In the genomic region with DNA sequence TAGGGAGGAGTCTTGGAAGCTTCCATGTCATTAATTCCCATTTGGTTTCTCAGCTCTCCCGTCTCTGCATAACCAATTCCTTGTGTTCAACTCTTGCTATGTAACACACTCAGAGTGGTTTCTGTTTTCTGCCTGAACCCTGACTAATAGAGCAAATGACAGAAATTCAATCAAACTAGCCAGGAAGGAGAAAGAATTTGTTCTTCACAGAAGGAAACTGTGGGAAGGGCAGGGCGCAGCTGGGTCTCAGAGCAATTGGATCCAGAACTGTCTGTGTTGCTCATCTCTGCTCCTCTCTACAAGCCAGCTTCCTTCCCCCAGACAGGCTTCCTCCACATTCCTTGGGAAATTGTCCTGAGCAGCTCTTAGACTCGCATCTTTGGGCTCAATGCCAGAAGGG, we compare ENCODE assay signal across 20 cellular contexts.
DNase-seq lines count a peak whose midpoint lies in the region; ATAC-seq and TF ChIP-seq lines count a peak whose summit lies in the region.
"Had no signal": no experiment of that assay in that cellular context is flagged by ENCODE, and none has a peak within 500 bp of the region (broad histone marks: within the 10 kb centered on the region; RNA-seq: fewer than 3 reads in every experiment).

No MANE protein-coding gene starts in this region.

- H3K36me3 ChIP-seq in thoracic aorta = peaks cover 8% of the 10 kb centered on the region
- no peaks in the 10 kb centered on the region for H3K36me3 ChIP-seq in mesendoderm (ENCODE audit: control insufficient read depth, insufficient read depth, low read length)

- H3K4me1 ChIP-seq in thoracic aorta (ENCODE audit: control insufficient read depth in 1 of 2, low read depth in 2 of 2) = peaks cover 11 to 94% of the 10 kb centered on the region in 2 donors
- no peaks in the 10 kb centered on the region for H3K4me1 ChIP-seq in mesendoderm (ENCODE audit: control insufficient read depth, low read depth, low read length)

- no peak overlapping the region for H4K5ac ChIP-seq in mesendoderm (ENCODE audit: low read length)

- no peak overlapping the region for H3K9ac ChIP-seq in mesendoderm (ENCODE audit: low read length)

- H3K9me3 ChIP-seq in thoracic aorta = no peaks in the 10 kb centered on the region

- H3K4me3 ChIP-seq in coronary artery (no peak overlapping the region), thoracic aorta (no peak overlapping the region), mesendoderm (ENCODE audit: low read length) (no peak overlapping the region)
- H3K4me3 ChIP-seq: SK-N-MC had no signal

- TF ChIP-seq CTCF in coronary artery (IDR thresholded peaks at IDR 0.05) (no peak), nephron progenitor cell (IDR thresholded peaks at IDR 0.05) (no peak), thoracic aorta (IDR thresholded peaks at IDR 0.05) (no peak)

- WGBS in mesendoderm (ENCODE audit: extremely low coverage, insufficient coverage, low lambda C conversion rate) = no CpG with 5 or more reads among the region's 3 CpGs

- H2BK120ac ChIP-seq in mesendoderm (ENCODE audit: low read depth, low read length) = no peak overlapping the region

- peaks cover 16% of the 10 kb centered on the region for H3K36me3 Mint-ChIP-seq in nephron progenitor cell (ENCODE audit: low read depth)
- H3K36me3 Mint-ChIP-seq: CD14-positive monocyte had no signal

- no peaks in the 10 kb centered on the region for H3K79me2 ChIP-seq in mesendoderm (ENCODE audit: control insufficient read depth, insufficient read depth, low read length)

- H3K4me2 ChIP-seq in mesendoderm (ENCODE audit: low read length) = no peak overlapping the region

- H3K27ac Mint-ChIP-seq in nephron progenitor cell = peak overlapping the region; percentile 29
- H3K27ac Mint-ChIP-seq: CD14-positive monocyte had no signal

- H3K4me1 Mint-ChIP-seq in nephron progenitor cell = peaks cover 41% of the 10 kb centered on the region
- H3K4me1 Mint-ChIP-seq: CD14-positive monocyte had no signal

- H3K27me3 Mint-ChIP-seq in nephron progenitor cell (ENCODE audit: low read depth, poor library complexity) = peaks cover 10% of the 10 kb centered on the region
- H3K27me3 Mint-ChIP-seq: activated naive CD8-positive, alpha-beta T cell treated with anti-CD3 and anti-CD28 coated beads, Interleukin-2, amount 10 ng/mL, durations not matched to agents 7 days and 5 days had no signal

- H4K8ac ChIP-seq in mesendoderm (ENCODE audit: low read depth, low read length) = no peak overlapping the region

- peak; percentile 16 for DNase-seq in HT1080 (ENCODE audit: low read depth)
- DNase-seq in coronary artery (ENCODE audit: low spot score) = peak; percentile 31
- DNase-seq in nephron progenitor cell = no peak
- DNase-seq in thoracic aorta (ENCODE audit: low spot score) = no peak
- no peak for DNase-seq in mesendoderm
- DNase-seq: activated CD4-positive, alpha-beta T cell treated with anti-CD3 and anti-CD28 coated beads for 1 hour; activated naive CD8-positive, alpha-beta T cell treated with anti-CD3 and anti-CD28 coated beads, Interleukin-2, amount 10 ng/mL, durations not matched to agents 7 days and 5 days; caudate nucleus; GDM1; hippocampal formation; kidney; NCI-H1436; NCI-H774; stimulated activated CD4-positive, alpha-beta T cell treated with anti-CD3 and anti-CD28 coated beads, Interleukin-2, amount 100 ng/mL, for 24 hours; substantia nigra had no signal

- no peak overlapping the region for H3K4ac ChIP-seq in mesendoderm (ENCODE audit: low read depth, low read length)

- H2BK15ac ChIP-seq in mesendoderm (replicated peaks; ENCODE audit: low read depth) = no peak overlapping the region

- ATAC-seq in thoracic aorta (ENCODE audit: insufficient number of reproducible peaks, low FRiP score, low read depth) = no peak
- ATAC-seq in HG03469 (IDR thresholded peaks at IDR 0.05; ENCODE audit: unreplicated experiment) = no peak
- no peak for ATAC-seq in GM19035 (IDR thresholded peaks at IDR 0.05; ENCODE audit: unreplicated experiment)
- no peak for ATAC-seq in HG02981 (IDR thresholded peaks at IDR 0.05; ENCODE audit: unreplicated experiment)

- H3K23ac ChIP-seq in mesendoderm (ENCODE audit: low read length) = no peak overlapping the region

- H3K27me3 ChIP-seq in thoracic aorta (replicated peaks; ENCODE audit: insufficient read depth) = no peaks in the 10 kb centered on the region
- no peaks in the 10 kb centered on the region for H3K27me3 ChIP-seq in mesendoderm (ENCODE audit: insufficient read depth, low read length, poor library complexity)

- no peak overlapping the region for H3K56ac ChIP-seq in mesendoderm (ENCODE audit: low read length)

- H3K79me1 ChIP-seq in mesendoderm (ENCODE audit: low read length) = no peaks in the 10 kb centered on the region

- H3K18ac ChIP-seq in mesendoderm (ENCODE audit: low read length) = no peak overlapping the region

- no peak overlapping the region for H3K4me3 Mint-ChIP-seq in nephron progenitor cell
- H3K4me3 Mint-ChIP-seq: activated naive CD8-positive, alpha-beta T cell treated with anti-CD3 and anti-CD28 coated beads, Interleukin-2, amount 10 ng/mL, durations not matched to agents 7 days and 5 days; CD14-positive monocyte had no signal

- H3K27ac ChIP-seq in coronary artery (peak overlapping the region in 1 of 2 donors; percentile 43), thoracic aorta (peak overlapping the region; percentile 35 to 42), mesendoderm (ENCODE audit: low read depth, low read length) (no peak overlapping the region)
- H3K27ac ChIP-seq: SK-N-MC had no signal

- no peak overlapping the region for H2AK5ac ChIP-seq in mesendoderm (ENCODE audit: low read length)

- H3K9me3 Mint-ChIP-seq in nephron progenitor cell = no peaks in the 10 kb centered on the region
- H3K9me3 Mint-ChIP-seq: activated naive CD8-positive, alpha-beta T cell treated with anti-CD3 and anti-CD28 coated beads, Interleukin-2, amount 10 ng/mL, durations not matched to agents 7 days and 5 days; CD14-positive monocyte had no signal

- no peak overlapping the region for H2BK5ac ChIP-seq in mesendoderm (ENCODE audit: low read length)

Comparison
In these comparisons a context has a peak if more than half of its experiments do, and no peak if none do; other contexts are left out.
1. DNase-seq: peak in HT1080 (single experiment) and coronary artery (single experiment); none in nephron progenitor cell (single experiment), thoracic aorta (single experiment) and mesendoderm (single experiment).